ENCODE assay signal across 15 cellular contexts in genomic region chr10:49471532-49471931, GRCh38.
A peak's percentile ranks its signal among the peaks of the same experiment; 100 is the strongest.
DNase-seq lines count a peak whose midpoint lies in the region; ATAC-seq and TF ChIP-seq lines count a peak whose summit lies in the region.
"Had no signal": no experiment of that assay in that cellular context is flagged by ENCODE, and none has a peak within 500 bp of the region (broad histone marks: within the 10 kb centered on the region; RNA-seq: fewer than 3 reads in every experiment).

No MANE protein-coding gene starts in this region.

- peaks cover 69% of the 10 kb centered on the region for H3K36me3 Mint-ChIP-seq in nephron progenitor cell (ENCODE audit: low read depth)
- H3K36me3 Mint-ChIP-seq in activated T-cell treated with anti-CD3 and anti-CD28 coated beads, Interleukin-2, amount 50 U/mL, for 4 hours (ENCODE audit: insufficient read depth): peaks cover 63% of the 10 kb centered on the region

- H3K27ac ChIP-seq in left ventricle myocardium inferior (replicated peaks): no peak overlapping the region
- peak overlapping the region; percentile 10 for H3K27ac ChIP-seq in epithelial cell of prostate
- no peak overlapping the region for H3K27ac ChIP-seq in SJCRH30
- H3K27ac ChIP-seq: BLaER1 had no signal

- no peak overlapping the region for H3K4me3 Mint-ChIP-seq in nephron progenitor cell
- H3K4me3 Mint-ChIP-seq in activated T-cell treated with anti-CD3 and anti-CD28 coated beads, Interleukin-2, amount 50 U/mL, for 4 hours: no peak overlapping the region
- H3K4me3 Mint-ChIP-seq: CD8-positive, alpha-beta memory T cell had no signal

- peaks cover 3% of the 10 kb centered on the region for H3K27me3 Mint-ChIP-seq in nephron progenitor cell (ENCODE audit: low read depth, poor library complexity)
- no peaks in the 10 kb centered on the region for H3K27me3 Mint-ChIP-seq in activated T-cell treated with anti-CD3 and anti-CD28 coated beads, Interleukin-2, amount 50 U/mL, for 4 hours (ENCODE audit: low read depth)
- H3K27me3 Mint-ChIP-seq: CD8-positive, alpha-beta memory T cell had no signal

- H3K4me3 ChIP-seq in left ventricle myocardium inferior (no peak overlapping the region), SJCRH30 (no peak overlapping the region)
- H3K4me3 ChIP-seq: BLaER1 had no signal

- no peaks in the 10 kb centered on the region for H3K9me3 ChIP-seq in left ventricle myocardium inferior (replicated peaks)
- H3K9me3 ChIP-seq in SJCRH30 (replicated peaks): no peaks in the 10 kb centered on the region
- H3K9me3 ChIP-seq: BLaER1, Caco-2 had no signal

- H3K27me3 ChIP-seq in left ventricle myocardium inferior (ENCODE audit: low read depth) (no peaks in the 10 kb centered on the region), SJCRH30 (no peaks in the 10 kb centered on the region)
- H3K27me3 ChIP-seq: BLaER1 had no signal

- H3K9me3 Mint-ChIP-seq in nephron progenitor cell: no peaks in the 10 kb centered on the region
- H3K9me3 Mint-ChIP-seq in activated T-cell treated with anti-CD3 and anti-CD28 coated beads, Interleukin-2, amount 50 U/mL, for 4 hours: no peaks in the 10 kb centered on the region
- H3K9me3 Mint-ChIP-seq: CD8-positive, alpha-beta memory T cell had no signal

- H3K4me1 ChIP-seq in left ventricle myocardium inferior: no peaks in the 10 kb centered on the region
- no peaks in the 10 kb centered on the region for H3K4me1 ChIP-seq in SJCRH30
- H3K4me1 ChIP-seq: BLaER1 had no signal

- H3K27ac Mint-ChIP-seq in nephron progenitor cell: peak overlapping the region; percentile 18
- H3K27ac Mint-ChIP-seq: CD8-positive, alpha-beta memory T cell had no signal

- H3K36me3 ChIP-seq in left ventricle myocardium inferior: peaks cover 98% of the 10 kb centered on the region
- H3K36me3 ChIP-seq in SJCRH30: no peaks in the 10 kb centered on the region; the same call in 1 of the 2 replicates

- ATAC-seq in left ventricle myocardium superior: peak; percentile 41
- ATAC-seq in activated T-cell treated with anti-CD3 and anti-CD28 coated beads, Interleukin-2, amount 50 U/mL, for 4 hours: no peak
- ATAC-seq: HCT116 had no signal

- intact Hi-C loops in left ventricle myocardium superior (cut with micrococcal nuclease): no loop called here
- intact Hi-C loops in left ventricle myocardium inferior (cut with micrococcal nuclease): no loop called here

- TF ChIP-seq CTCF in left ventricle myocardium inferior (IDR thresholded peaks at IDR 0.05; ENCODE audit: borderline replicate concordance): no peak
- no peak for TF ChIP-seq CTCF in nephron progenitor cell (IDR thresholded peaks at IDR 0.05)

- DNase-seq in left ventricle myocardium superior (no peak), left ventricle myocardium inferior (no peak), epithelial cell of prostate (ENCODE audit: low read depth, low spot score) (no peak), nephron progenitor cell (no peak), SJCRH30 (no peak)
- no peak for DNase-seq in activated T-cell treated with anti-CD3 and anti-CD28 coated beads, Interleukin-2, amount 50 U/mL, for 4 hours
- no peak for DNase-seq in activated CD8-positive, alpha-beta memory T cell treated with anti-CD3 and anti-CD28 coated beads for 24 hours
- DNase-seq: 8988T; AML-193; Caco-2; CD8-positive, alpha-beta memory T cell; DND-41; GDM1 had no signal

- H3K4me1 Mint-ChIP-seq in nephron progenitor cell: no peaks in the 10 kb centered on the region
- H3K4me1 Mint-ChIP-seq in activated T-cell treated with anti-CD3 and anti-CD28 coated beads, Interleukin-2, amount 50 U/mL, for 4 hours (ENCODE audit: low read depth): no peaks in the 10 kb centered on the region
- H3K4me1 Mint-ChIP-seq: CD8-positive, alpha-beta memory T cell had no signal
